In genomic region chr7:112428715-112429114, GRCh38 we compare ENCODE assay signal across 2 cellular contexts.
TF ChIP-seq lines count a peak whose summit lies in the region.

No MANE protein-coding gene starts in this region.

TF ChIP-seq in K562, 482 proteins besides CTCF, POLR2A, EP300 and RAD21:
- TF ChIP-seq HEY1 (CRISPR knock-in tag; IDR thresholded peaks at IDR 0.05; ENCODE audit: borderline replicate concordance) = no peak
- TF ChIP-seq MEIS2 (IDR thresholded peaks at IDR 0.05; ENCODE audit: partially characterized antibody) = peak; percentile 52
- TF ChIP-seq, protein P1, sequence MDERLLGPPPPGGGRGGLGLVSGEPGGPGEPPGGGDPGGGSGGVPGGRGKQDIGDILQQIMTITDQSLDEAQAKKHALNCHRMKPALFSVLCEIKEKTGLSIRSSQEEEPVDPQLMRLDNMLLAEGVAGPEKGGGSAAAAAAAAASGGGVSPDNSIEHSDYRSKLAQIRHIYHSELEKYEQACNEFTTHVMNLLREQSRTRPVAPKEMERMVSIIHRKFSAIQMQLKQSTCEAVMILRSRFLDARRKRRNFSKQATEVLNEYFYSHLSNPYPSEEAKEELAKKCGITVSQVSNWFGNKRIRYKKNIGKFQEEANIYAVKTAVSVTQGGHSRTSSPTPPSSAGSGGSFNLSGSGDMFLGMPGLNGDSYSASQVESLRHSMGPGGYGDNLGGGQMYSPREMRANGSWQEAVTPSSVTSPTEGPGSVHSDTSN (CRISPR knock-in tag; IDR thresholded peaks at IDR 0.05; ENCODE audit: low read depth) = no peak
- TF ChIP-seq, protein P1 (tag; conservative IDR thresholded peaks at IDR 0.05; ENCODE audit: low read depth) = peak; percentile 81
- TF ChIP-seq IFI16 (CRISPR knock-in tag; IDR thresholded peaks at IDR 0.05) = no peak

TF ChIP-seq in endothelial cell of umbilical vein, 7 proteins besides CTCF, POLR2A, EP300 and RAD21:
- TF ChIP-seq EZH2 (IDR thresholded peaks at IDR 0.05; ENCODE audit: borderline replicate concordance, low read depth, low read length, severe bottlenecking) (no peak), POLR2AphosphoS5 (IDR thresholded peaks at IDR 0.05; ENCODE audit: insufficient read depth, low read depth, low read length) (no peak), MAX (IDR thresholded peaks at IDR 0.05; ENCODE audit: insufficient read depth, insufficient read length) (no peak), FOS (IDR thresholded peaks at IDR 0.05; ENCODE audit: borderline replicate concordance, insufficient read depth, low read length) (no peak), JUN (IDR thresholded peaks at IDR 0.05; ENCODE audit: borderline replicate concordance, insufficient read depth, insufficient read length, low read depth) (no peak), GATA2 (IDR thresholded peaks at IDR 0.05; ENCODE audit: insufficient read depth, insufficient read length, low read depth, low read length) (no peak), MYC (IDR thresholded peaks at IDR 0.05; ENCODE audit: low read depth, low read length) (no peak)
